ENCODE assay signal across 24 cellular contexts in genomic region chr3:47193871-47194859, GRCh38. TPM values are rescaled to one million over a fixed set of nuclear protein-coding genes. Genes with fewer than 3 reads are reported as not detected.
DNase-seq lines count a peak whose midpoint lies in the region; ATAC-seq, FAIRE-seq and TF ChIP-seq lines count a peak whose summit lies in the region.
"Had no signal": no experiment of that assay in that cellular context is flagged by ENCODE, and none has a peak within 500 bp of the region (broad histone marks: within the 10 kb centered on the region; RNA-seq: fewer than 3 reads in every experiment).

No MANE protein-coding gene starts in this region.

- H3K9me3 ChIP-seq in left lung: no peaks in the 10 kb centered on the region
- H3K9me3 ChIP-seq: BLaER1 treated with 17β-estradiol and CSF1 and Interleukin-3, amounts not matched to agents 10 nM and 100 nM; thyroid gland had no signal

- H3K4me3 ChIP-seq in cardiac fibroblast (replicated peaks in 1 of 2; ENCODE audit: low read depth in 2 of 2, low read length in 2 of 2) (no peak overlapping the region), fibroblast of villous mesenchyme (ENCODE audit: low read depth, low read length) (no peak overlapping the region), left lung (no peak overlapping the region)
- H3K4me3 ChIP-seq: BLaER1 treated with 17β-estradiol and CSF1 and Interleukin-3, amounts not matched to agents 10 nM and 100 nM; thyroid gland had no signal

- no peak for DNase-seq in GM12891 (ENCODE audit: insufficient read length, low spot score)
- peak; percentile 45 for DNase-seq in NCI-H226
- peak; percentile 45 to 59 for DNase-seq in cardiac fibroblast (ENCODE audit: low read depth in 2 of 2)
- peak; percentile 51 for DNase-seq in fibroblast of villous mesenchyme (ENCODE audit: low read depth)
- no peak for DNase-seq in GOT3 (lab: John Stamatoyannopoulos, UW)
- DNase-seq in HK-2 (ENCODE audit: unreplicated experiment): no peak
- DNase-seq in stimulated activated naive CD4-positive, alpha-beta T cell treated with Interleukin-2 at 50 U/mL for 16 hours (lab: John Stamatoyannopoulos, UW): no peak
- DNase-seq in left lung: no peak
- DNase-seq: ACHN; activated naive CD4-positive, alpha-beta T cell treated with anti-CD3 and anti-CD28 coated beads, Interleukin-2, amount 10 ng/mL, durations not matched to agents 7 days and 5 days; anterior cingulate cortex; central memory CD4-positive, alpha-beta T cell; NCI-H1048; NCI-H187 treated with DMSO at 0.1 percent for 48 hours; posterior cingulate gyrus; stimulated activated naive CD8-positive, alpha-beta T cell treated with anti-CD3 and anti-CD28 coated beads, Interleukin-15, amount 100 ng/mL, for 72 hours; T-helper 2 cell; thyroid gland; WERI-Rb-1 had no signal

- FAIRE-seq in GM12891 (lab: Jason Lieb, UNC): peak; percentile 57
- FAIRE-seq: endothelial cell of umbilical vein, HTR-8/SVneo had no signal

- no peak overlapping the region for H3K27ac ChIP-seq in left lung
- H3K27ac ChIP-seq: BLaER1 treated with 17β-estradiol and CSF1 and Interleukin-3, amounts not matched to agents 10 nM and 100 nM; thyroid gland; WERI-Rb-1 had no signal

- TF ChIP-seq CTCF in cardiac fibroblast (IDR thresholded peaks at IDR 0.05; ENCODE audit: low read depth, low read length) (no peak), fibroblast of villous mesenchyme (IDR thresholded peaks at IDR 0.05; ENCODE audit: insufficient read depth, low read depth, low read length) (no peak), left lung (IDR thresholded peaks at IDR 0.05) (no peak)

- no peaks in the 10 kb centered on the region for H3K4me1 ChIP-seq in left lung
- H3K4me1 ChIP-seq: BLaER1 treated with 17β-estradiol and CSF1 and Interleukin-3, amounts not matched to agents 10 nM and 100 nM; thyroid gland had no signal

- no peak for TF ChIP-seq POLR2A in GM12891 (IDR thresholded peaks at IDR 0.05; ENCODE audit: low read depth, low read length)

- ATAC-seq in left lung: no peak
- ATAC-seq: sciatic nerve; SK-N-SH treated with all-trans-retinoic acid at 6 μM for 48 hours; stimulated activated naive CD8-positive, alpha-beta T cell treated with anti-CD3 and anti-CD28 coated beads, Interleukin-15, amount 100 ng/mL, for 72 hours had no signal

- H3K27me3 ChIP-seq in left lung: no peaks in the 10 kb centered on the region
- H3K27me3 ChIP-seq: BLaER1 treated with 17β-estradiol and CSF1 and Interleukin-3, amounts not matched to agents 10 nM and 100 nM; thyroid gland had no signal

- intact Hi-C loops in left lung (cut with DNase I): no loop called here

- no peaks in the 10 kb centered on the region for H3K36me3 ChIP-seq in left lung
- H3K36me3 ChIP-seq: thyroid gland, WERI-Rb-1 had no signal

TF ChIP-seq in GM12891, 5 proteins besides CTCF, POLR2A, EP300 and RAD21:
- no peak for TF ChIP-seq TAF1 (IDR thresholded peaks at IDR 0.05; ENCODE audit: low read depth, low read length)
- no peak for TF ChIP-seq POLR2AphosphoS5 (IDR thresholded peaks at IDR 0.05; ENCODE audit: low read depth, low read length)
TF ChIP-seq in GM12891: peak in this region for 0.

RNA-seq across cellular contexts. Expression of gene SETD2, which starts 30.3 kb away (rescaled TPM):
- polyA plus RNA-seq in GM12891 (2012; ENCODE audit: low read depth, missing spikeins): 16.2 TPM
- total RNA-seq in fibroblast of villous mesenchyme (40.3 and 45.3 TPM in 2 replicates), left lung (10 to 100 TPM; 40.1 to 43.8 TPM)

Comparison
In these comparisons a context has a peak if more than half of its experiments do, and no peak if none do; other contexts are left out.
1. DNase-seq: peak in NCI-H226 (single experiment), cardiac fibroblast (2 of 2) and fibroblast of villous mesenchyme (single experiment); none in GM12891 (single experiment), GOT3 (single experiment), HK-2 (single experiment), stimulated activated naive CD4-positive, alpha-beta T cell treated with Interleukin-2 at 50 U/mL for 16 hours (single experiment) and left lung (0 of 2).